Comparison of ENCODE assay signal across 28 cellular contexts in genomic region chr11:107577312-107577711, GRCh38. TPM values are rescaled to one million over a fixed set of nuclear protein-coding genes. Genes with fewer than 3 reads are reported as not detected.
"Had no signal": no experiment of that assay in that cellular context is flagged by ENCODE, and none has a peak within 500 bp of the region (broad histone marks: within the 10 kb centered on the region; RNA-seq: fewer than 3 reads in every experiment).

No MANE protein-coding gene starts in this region.

- H3K9ac ChIP-seq: SK-N-SH had no signal

- H3K4me3 Mint-ChIP-seq: activated CD4-positive, alpha-beta T cell treated with anti-CD3 and anti-CD28 coated beads, Interleukin-2, amount 10 ng/mL, durations not matched to agents 24 days and 14 days; activated CD8-positive, alpha-beta T cell treated with anti-CD3 and anti-CD28 coated beads for 36 hours; activated naive CD4-positive, alpha-beta T cell treated with anti-CD3 and anti-CD28 coated beads for 36 hours; activated naive CD8-positive, alpha-beta T cell treated with anti-CD3 and anti-CD28 coated beads, Interleukin-2, amount 50 U/mL, for 24 hours; activated T-cell treated with anti-CD3 and anti-CD28 coated beads, Interleukin-2, amount 50 U/mL, for 24 hours; activated T-helper 1 cell treated with anti-CD3 and anti-CD28 coated beads, Interleukin-12 subunit alpha, Interleukin-12 subunit beta, Interleukin-2, Interleukin-4 antibody, amounts not matched to agents 30 ng/mL and 10 ng/mL and 1 ng/mL, durations not matched to agents 14 hours and 24 hours and 36 hours; brain; T-helper 1 cell treated with Interleukin-12 subunit alpha and Interleukin-12 subunit beta and Interleukin-4 antibody, amounts not matched to agents 30 μg/mL and 1 μg/mL, for 36 hours; T-helper 2 cell treated with Interferon-gamma antibody and Interleukin-4, amounts not matched to agents 5 μg/mL and 100 μg/mL, for 36 hours had no signal

- H3K36me3 ChIP-seq: SJCRH30 had no signal

- H3K9me3 Mint-ChIP-seq: activated CD4-positive, alpha-beta T cell treated with anti-CD3 and anti-CD28 coated beads, Interleukin-2, amount 10 ng/mL, durations not matched to agents 24 days and 14 days; activated CD8-positive, alpha-beta T cell treated with anti-CD3 and anti-CD28 coated beads for 36 hours; activated naive CD4-positive, alpha-beta T cell treated with anti-CD3 and anti-CD28 coated beads for 36 hours had no signal

- H3K4me1 ChIP-seq: SJCRH30 had no signal

- H3K4me3 ChIP-seq: K562, SJCRH30 had no signal

- H3K27ac Mint-ChIP-seq: activated CD4-positive, alpha-beta T cell treated with anti-CD3 and anti-CD28 coated beads, Interleukin-2, amount 10 ng/mL, durations not matched to agents 24 days and 14 days; activated CD8-positive, alpha-beta T cell treated with anti-CD3 and anti-CD28 coated beads for 36 hours; activated naive CD4-positive, alpha-beta T cell treated with anti-CD3 and anti-CD28 coated beads for 36 hours; activated naive CD4-positive, alpha-beta T cell treated with anti-CD3 and anti-CD28 coated beads, Interleukin-2, amount 50 U/mL, for 72 hours; activated naive CD8-positive, alpha-beta T cell treated with anti-CD3 and anti-CD28 coated beads, Interleukin-2, amount 50 U/mL, for 24 hours; activated T-cell treated with anti-CD3 and anti-CD28 coated beads, Interleukin-2, amount 50 U/mL, for 24 hours; activated T-helper 1 cell treated with anti-CD3 and anti-CD28 coated beads, Interleukin-12 subunit alpha, Interleukin-12 subunit beta, Interleukin-2, Interleukin-4 antibody, amounts not matched to agents 30 ng/mL and 10 ng/mL and 1 ng/mL, durations not matched to agents 14 hours and 24 hours and 36 hours; T-helper 1 cell treated with Interleukin-12 subunit alpha and Interleukin-12 subunit beta and Interleukin-4 antibody, amounts not matched to agents 30 μg/mL and 1 μg/mL, for 36 hours; T-helper 2 cell treated with Interferon-gamma antibody and Interleukin-4, amounts not matched to agents 5 μg/mL and 100 μg/mL, for 36 hours had no signal

- H3K4me2 ChIP-seq: SK-N-SH had no signal

- H3K4me1 Mint-ChIP-seq: activated CD4-positive, alpha-beta T cell treated with anti-CD3 and anti-CD28 coated beads, Interleukin-2, amount 10 ng/mL, durations not matched to agents 24 days and 14 days; activated naive CD8-positive, alpha-beta T cell treated with anti-CD3 and anti-CD28 coated beads, Interleukin-2, amount 50 U/mL, for 24 hours had no signal

- H3K27me3 ChIP-seq: SJCRH30 had no signal

- ATAC-seq: activated CD8-positive, alpha-beta T cell treated with anti-CD3 and anti-CD28 coated beads for 36 hours; activated naive CD4-positive, alpha-beta T cell treated with anti-CD3 and anti-CD28 coated beads, Interleukin-2, amount 50 U/mL, for 72 hours; activated naive CD8-positive, alpha-beta T cell treated with anti-CD3 and anti-CD28 coated beads, Interleukin-2, amount 50 U/mL, for 24 hours; Panc1 had no signal

- DNase-seq: activated CD4-positive, alpha-beta T cell treated with anti-CD3 and anti-CD28 coated beads, Interleukin-2, amount 10 ng/mL, durations not matched to agents 24 days and 14 days; activated CD4-positive, alpha-beta T cell treated with anti-CD3 and anti-CD28 coated beads, Interleukin-2, amount 50 U/mL, for 4 hours; activated CD8-positive, alpha-beta T cell treated with anti-CD3 and anti-CD28 coated beads for 36 hours; activated gamma-delta T cell treated with Interleukin-2 at 50 U/mL for 16 hours; activated naive CD4-positive, alpha-beta T cell treated with anti-CD3 and anti-CD28 coated beads for 36 hours; activated naive CD8-positive, alpha-beta T cell treated with anti-CD3 and anti-CD28 coated beads, Interleukin-2, amount 50 U/mL, for 24 hours; activated T-cell treated with anti-CD3 and anti-CD28 coated beads, Interleukin-2, amount 50 U/mL, for 24 hours; anterior cingulate cortex; caudate nucleus; NCI-H1105; NCI-H1417 treated with DMSO at 0.1 percent for 48 hours; NCI-H187 treated with DMSO at 0.1 percent for 48 hours; NCI-H2081; NCI-H2227 treated with DMSO at 0.1 percent for 48 hours; NCI-H446; NCI-H524; NCI-H69; NCI-H82; SHP77; SJCRH30; SK-N-SH had no signal

- H3K9me3 ChIP-seq: SK-N-SH had no signal

- H3K36me3 Mint-ChIP-seq: activated naive CD4-positive, alpha-beta T cell treated with anti-CD3 and anti-CD28 coated beads, Interleukin-2, amount 50 U/mL, for 72 hours; brain had no signal

- H3K27ac ChIP-seq: SJCRH30 had no signal

RNA-seq across cellular contexts. Expression of gene ELMOD1, which starts 13.6 kb away (rescaled TPM):
- total RNA-seq: activated CD4-positive, alpha-beta T cell treated with anti-CD3 and anti-CD28 coated beads, Interleukin-2, amount 10 ng/mL, durations not matched to agents 24 days and 14 days; activated CD8-positive, alpha-beta T cell treated with anti-CD3 and anti-CD28 coated beads for 36 hours; activated naive CD4-positive, alpha-beta T cell treated with anti-CD3 and anti-CD28 coated beads for 36 hours; activated naive CD4-positive, alpha-beta T cell treated with anti-CD3 and anti-CD28 coated beads, Interleukin-2, amount 50 U/mL, for 72 hours; activated T-helper 1 cell treated with anti-CD3 and anti-CD28 coated beads, Interleukin-12 subunit alpha, Interleukin-12 subunit beta, Interleukin-2, Interleukin-4 antibody, amounts not matched to agents 30 ng/mL and 10 ng/mL and 1 ng/mL, durations not matched to agents 14 hours and 24 hours and 36 hours; K562 had no signal
- polyA plus RNA-seq: K562, SK-N-SH had no signal
